8 cellular contexts compared by ENCODE assay signal in the genomic region with DNA sequence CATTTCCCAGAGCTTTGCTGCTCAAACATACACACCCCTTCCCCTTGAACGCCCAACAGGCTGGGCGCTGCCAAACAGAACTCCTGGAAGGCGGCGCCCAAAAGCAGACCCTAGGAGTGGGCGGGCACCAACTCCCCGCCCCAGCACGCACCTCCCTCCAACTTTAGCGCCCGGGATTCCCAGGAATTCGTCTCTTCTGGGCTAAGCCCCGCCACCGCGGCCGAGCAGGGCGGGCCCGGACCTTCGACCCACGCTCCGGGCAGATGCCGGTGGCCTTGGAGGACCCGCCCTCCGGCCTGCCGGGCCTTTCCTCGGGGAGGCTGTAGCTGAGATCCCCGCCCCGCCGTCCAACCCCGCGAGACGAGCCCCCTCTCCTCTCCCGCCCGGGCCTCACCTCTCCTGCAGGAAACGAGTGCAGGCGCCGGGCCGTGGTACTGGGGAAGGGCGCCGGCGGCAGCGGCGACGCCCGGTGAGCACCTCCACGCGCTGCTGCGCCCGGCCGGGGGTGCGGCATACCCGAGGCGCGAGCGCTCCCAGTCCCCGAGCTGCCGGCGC. TPM values are rescaled to one million over a fixed set of nuclear protein-coding genes. Genes with fewer than 3 reads are reported as not detected.
DNase-seq lines count a peak whose midpoint lies in the region; ATAC-seq lines count a peak whose summit lies in the region.

No MANE protein-coding gene starts in this region.

- DNase-seq in DMS79 (lab: John Stamatoyannopoulos, UW) (peak; percentile 1), NCI-H774 (lab: John Stamatoyannopoulos, UW) (peak; percentile 49), head of caudate nucleus (peak in 22 of 42 donors; percentile 15 to 64 (median 40)), non-pigmented ciliary epithelial cell (ENCODE audit: low read depth) (peak; percentile 3), activated gamma-delta T cell (lab: John Stamatoyannopoulos, UW) (no peak)
- no peak for DNase-seq in activated naive CD8-positive, alpha-beta T cell treated with anti-CD3 and anti-CD28 coated beads, Interleukin-2, amount 10 ng/mL, durations not matched to agents 7 days and 5 days

- no peaks in the 10 kb centered on the region for H3K9me3 Mint-ChIP-seq in activated naive CD8-positive, alpha-beta T cell treated with anti-CD3 and anti-CD28 coated beads, Interleukin-2, amount 10 ng/mL, durations not matched to agents 7 days and 5 days

- H3K4me3 Mint-ChIP-seq in activated naive CD8-positive, alpha-beta T cell treated with anti-CD3 and anti-CD28 coated beads, Interleukin-2, amount 10 ng/mL, durations not matched to agents 7 days and 5 days = peak overlapping the region; percentile 92

- H3K36me3 Mint-ChIP-seq in activated naive CD8-positive, alpha-beta T cell treated with anti-CD3 and anti-CD28 coated beads, Interleukin-2, amount 10 ng/mL, durations not matched to agents 7 days and 5 days = peaks cover 10% of the 10 kb centered on the region

- peak; percentile 39 for ATAC-seq in GM19438 (IDR thresholded peaks at IDR 0.05; ENCODE audit: low read depth, unreplicated experiment)
- peak; percentile 16 for ATAC-seq in HG03469 (IDR thresholded peaks at IDR 0.05; ENCODE audit: unreplicated experiment)
- ATAC-seq in activated naive CD8-positive, alpha-beta T cell treated with anti-CD3 and anti-CD28 coated beads, Interleukin-2, amount 10 ng/mL, durations not matched to agents 7 days and 5 days (ENCODE audit: low read depth) = peak; percentile 3

- POLR2A ChIA-PET in activated naive CD8-positive, alpha-beta T cell treated with anti-CD3 and anti-CD28 coated beads, Interleukin-2, amount 10 ng/mL, durations not matched to agents 7 days and 5 days (lab: Charles Lee) = interaction anchor here (0.9 to 1.3 kb wide), 2 partner anchors 14 to 239 kb away, joined by 3 read pairs; a partner anchor contains a TSS

- peaks cover 4% of the 10 kb centered on the region for H3K27me3 Mint-ChIP-seq in activated naive CD8-positive, alpha-beta T cell treated with anti-CD3 and anti-CD28 coated beads, Interleukin-2, amount 10 ng/mL, durations not matched to agents 7 days and 5 days

- intact Hi-C loops in head of caudate nucleus (cut with DNase I) = loop anchor here (5.0 kb wide), 2 partner anchors 101 to 196 kb away; a partner anchor contains a TSS

- H3K4me1 Mint-ChIP-seq in activated naive CD8-positive, alpha-beta T cell treated with anti-CD3 and anti-CD28 coated beads, Interleukin-2, amount 10 ng/mL, durations not matched to agents 7 days and 5 days = peaks cover 27% of the 10 kb centered on the region

- peak overlapping the region; percentile 77 for H3K27ac Mint-ChIP-seq in activated naive CD8-positive, alpha-beta T cell treated with anti-CD3 and anti-CD28 coated beads, Interleukin-2, amount 10 ng/mL, durations not matched to agents 7 days and 5 days

RNA-seq across cellular contexts. Expression of a gene that starts 0.7 kb away (rescaled TPM):
- total RNA-seq in activated naive CD8-positive, alpha-beta T cell treated with anti-CD3 and anti-CD28 coated beads, Interleukin-2, amount 10 ng/mL, durations not matched to agents 7 days and 5 days = 10 to 100 TPM; 16.4 to 18.4 TPM

Comparison
In these comparisons a context has a peak if more than half of its experiments do, and no peak if none do; other contexts are left out.
1. DNase-seq: peak in DMS79 (single experiment), NCI-H774 (single experiment), head of caudate nucleus (22 of 42) and non-pigmented ciliary epithelial cell (single experiment); none in activated naive CD8-positive, alpha-beta T cell treated with anti-CD3 and anti-CD28 coated beads, Interleukin-2, amount 10 ng/mL, durations not matched to agents 7 days and 5 days (single experiment) and activated gamma-delta T cell (single experiment).
2. Peak in every context shown above with its lines, with median percentiles within 50 percentile points of each other: ATAC-seq.